In the genomic region with DNA sequence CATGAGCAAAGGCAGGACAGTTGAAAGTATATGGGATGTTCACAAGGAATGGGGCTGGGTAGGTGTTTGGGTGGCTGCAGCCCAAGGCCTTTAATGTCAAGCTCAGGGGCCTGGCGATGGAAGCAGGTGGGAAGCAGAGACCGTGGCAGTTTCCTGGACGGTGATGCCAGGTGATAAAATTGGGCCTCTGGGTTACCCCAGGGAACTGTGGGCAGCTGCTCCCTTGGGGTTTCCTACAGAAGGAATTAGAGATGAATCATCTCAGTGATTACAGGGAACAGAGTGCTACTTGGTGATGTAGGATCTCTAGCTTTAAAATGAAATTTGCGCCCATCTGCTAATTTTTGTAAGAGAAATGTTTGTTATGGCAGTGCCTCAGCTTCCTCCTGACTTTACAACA, we compare ENCODE assay signal across 2 cellular contexts.
TF ChIP-seq lines count a peak whose summit lies in the region.

No MANE protein-coding gene starts in this region.

TF ChIP-seq in IMR-90, 13 proteins besides CTCF, POLR2A, EP300 and RAD21:
- TF ChIP-seq MAFK (IDR thresholded peaks at IDR 0.05; ENCODE audit: low read depth, low read length), result no peak
- TF ChIP-seq MXI1 (IDR thresholded peaks at IDR 0.05; ENCODE audit: borderline replicate concordance, low read depth, low read length), result no peak
- no peak for TF ChIP-seq FOS (IDR thresholded peaks at IDR 0.05; ENCODE audit: low read depth, low read length)
- TF ChIP-seq RFX5 (IDR thresholded peaks at IDR 0.05; ENCODE audit: low read depth, low read length), result no peak
- TF ChIP-seq, protein P1, sequence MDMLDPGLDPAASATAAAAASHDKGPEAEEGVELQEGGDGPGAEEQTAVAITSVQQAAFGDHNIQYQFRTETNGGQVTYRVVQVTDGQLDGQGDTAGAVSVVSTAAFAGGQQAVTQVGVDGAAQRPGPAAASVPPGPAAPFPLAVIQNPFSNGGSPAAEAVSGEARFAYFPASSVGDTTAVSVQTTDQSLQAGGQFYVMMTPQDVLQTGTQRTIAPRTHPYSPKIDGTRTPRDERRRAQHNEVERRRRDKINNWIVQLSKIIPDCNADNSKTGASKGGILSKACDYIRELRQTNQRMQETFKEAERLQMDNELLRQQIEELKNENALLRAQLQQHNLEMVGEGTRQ (IDR thresholded peaks at IDR 0.05; ENCODE audit: low read depth, low read length), result no peak
- TF ChIP-seq BHLHE40 (IDR thresholded peaks at IDR 0.05; ENCODE audit: low read depth, low read length), result no peak
- TF ChIP-seq, protein P2, sequence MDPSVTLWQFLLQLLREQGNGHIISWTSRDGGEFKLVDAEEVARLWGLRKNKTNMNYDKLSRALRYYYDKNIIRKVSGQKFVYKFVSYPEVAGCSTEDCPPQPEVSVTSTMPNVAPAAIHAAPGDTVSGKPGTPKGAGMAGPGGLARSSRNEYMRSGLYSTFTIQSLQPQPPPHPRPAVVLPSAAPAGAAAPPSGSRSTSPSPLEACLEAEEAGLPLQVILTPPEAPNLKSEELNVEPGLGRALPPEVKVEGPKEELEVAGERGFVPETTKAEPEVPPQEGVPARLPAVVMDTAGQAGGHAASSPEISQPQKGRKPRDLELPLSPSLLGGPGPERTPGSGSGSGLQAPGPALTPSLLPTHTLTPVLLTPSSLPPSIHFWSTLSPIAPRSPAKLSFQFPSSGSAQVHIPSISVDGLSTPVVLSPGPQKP (IDR thresholded peaks at IDR 0.05; ENCODE audit: borderline replicate concordance, low read depth, low read length), result no peak
- TF ChIP-seq RCOR1 (IDR thresholded peaks at IDR 0.05; ENCODE audit: insufficient replicate concordance, low read length), result no peak
- no peak for TF ChIP-seq MAZ (IDR thresholded peaks at IDR 0.05; ENCODE audit: borderline replicate concordance, low read depth, low read length)
- no peak for TF ChIP-seq CEBPB (IDR thresholded peaks at IDR 0.05; ENCODE audit: low read depth, low read length)
- no peak for TF ChIP-seq NFE2L2 (IDR thresholded peaks at IDR 0.05; ENCODE audit: low read depth, low read length)
- TF ChIP-seq CHD1 (IDR thresholded peaks at IDR 0.05; ENCODE audit: low read depth, low read length), result no peak
- no peak for TF ChIP-seq SMC3 (IDR thresholded peaks at IDR 0.05; ENCODE audit: low read depth, low read length)

TF ChIP-seq in GM23338, 12 proteins besides CTCF, POLR2A, EP300 and RAD21:
- TF ChIP-seq ZNF114 (CRISPR knock-in tag; IDR thresholded peaks at IDR 0.05), result no peak
- no peak for TF ChIP-seq ZNF462 (CRISPR knock-in tag; IDR thresholded peaks at IDR 0.05)
- no peak for TF ChIP-seq ETS1 (IDR thresholded peaks at IDR 0.05)
- no peak for TF ChIP-seq EZH2 (IDR thresholded peaks at IDR 0.05; ENCODE audit: low read depth, unreplicated experiment)
- TF ChIP-seq STAT1 (IDR thresholded peaks at IDR 0.05; ENCODE audit: unreplicated experiment), result no peak
- no peak for TF ChIP-seq CREB1 (CRISPR knock-in tag; IDR thresholded peaks at IDR 0.05; ENCODE audit: low read depth)
- no peak for TF ChIP-seq EZH2phosphoT487 (IDR thresholded peaks at IDR 0.05; ENCODE audit: unreplicated experiment)
- TF ChIP-seq POLR2AphosphoS5 (IDR thresholded peaks at IDR 0.05; ENCODE audit: low read depth), result no peak
- TF ChIP-seq JUNB (IDR thresholded peaks at IDR 0.05; ENCODE audit: unreplicated experiment), result no peak
- TF ChIP-seq, protein P3, sequence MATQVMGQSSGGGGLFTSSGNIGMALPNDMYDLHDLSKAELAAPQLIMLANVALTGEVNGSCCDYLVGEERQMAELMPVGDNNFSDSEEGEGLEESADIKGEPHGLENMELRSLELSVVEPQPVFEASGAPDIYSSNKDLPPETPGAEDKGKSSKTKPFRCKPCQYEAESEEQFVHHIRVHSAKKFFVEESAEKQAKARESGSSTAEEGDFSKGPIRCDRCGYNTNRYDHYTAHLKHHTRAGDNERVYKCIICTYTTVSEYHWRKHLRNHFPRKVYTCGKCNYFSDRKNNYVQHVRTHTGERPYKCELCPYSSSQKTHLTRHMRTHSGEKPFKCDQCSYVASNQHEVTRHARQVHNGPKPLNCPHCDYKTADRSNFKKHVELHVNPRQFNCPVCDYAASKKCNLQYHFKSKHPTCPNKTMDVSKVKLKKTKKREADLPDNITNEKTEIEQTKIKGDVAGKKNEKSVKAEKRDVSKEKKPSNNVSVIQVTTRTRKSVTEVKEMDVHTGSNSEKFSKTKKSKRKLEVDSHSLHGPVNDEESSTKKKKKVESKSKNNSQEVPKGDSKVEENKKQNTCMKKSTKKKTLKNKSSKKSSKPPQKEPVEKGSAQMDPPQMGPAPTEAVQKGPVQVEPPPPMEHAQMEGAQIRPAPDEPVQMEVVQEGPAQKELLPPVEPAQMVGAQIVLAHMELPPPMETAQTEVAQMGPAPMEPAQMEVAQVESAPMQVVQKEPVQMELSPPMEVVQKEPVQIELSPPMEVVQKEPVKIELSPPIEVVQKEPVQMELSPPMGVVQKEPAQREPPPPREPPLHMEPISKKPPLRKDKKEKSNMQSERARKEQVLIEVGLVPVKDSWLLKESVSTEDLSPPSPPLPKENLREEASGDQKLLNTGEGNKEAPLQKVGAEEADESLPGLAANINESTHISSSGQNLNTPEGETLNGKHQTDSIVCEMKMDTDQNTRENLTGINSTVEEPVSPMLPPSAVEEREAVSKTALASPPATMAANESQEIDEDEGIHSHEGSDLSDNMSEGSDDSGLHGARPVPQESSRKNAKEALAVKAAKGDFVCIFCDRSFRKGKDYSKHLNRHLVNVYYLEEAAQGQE (IDR thresholded peaks at IDR 0.05; ENCODE audit: unreplicated experiment), result no peak
- TF ChIP-seq NANOG (IDR thresholded peaks at IDR 0.05; ENCODE audit: borderline replicate concordance), result no peak
- TF ChIP-seq ZNF331 (CRISPR knock-in tag; IDR thresholded peaks at IDR 0.05; ENCODE audit: low read depth), result no peak
